1 cellular context compared by ENCODE assay signal in the genomic region with DNA sequence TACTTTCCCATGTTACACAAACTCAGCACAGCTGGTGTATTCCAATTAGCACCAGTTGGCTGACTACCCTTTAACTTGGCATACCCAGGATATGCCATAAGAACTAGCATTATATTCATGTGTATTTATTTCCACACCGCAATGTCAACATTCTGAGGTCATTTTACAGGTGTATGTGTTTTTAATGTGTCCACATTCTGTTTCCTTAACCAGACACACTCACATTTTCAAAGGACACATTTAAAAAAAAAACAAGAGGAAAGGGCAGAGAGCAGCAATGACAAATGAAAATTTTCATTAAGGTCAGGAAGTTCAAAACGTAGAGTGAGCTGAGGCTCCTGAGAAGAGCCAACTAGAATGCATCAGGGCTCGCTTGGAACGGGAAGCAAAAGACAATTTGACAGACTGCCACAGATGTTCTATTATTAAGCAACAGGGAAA.
TF ChIP-seq lines count a peak whose summit lies in the region.

No MANE protein-coding gene starts in this region.

TF ChIP-seq in HepG2, 621 proteins besides CTCF, POLR2A, EP300 and RAD21 (continued from another document and continues in another):
- TF ChIP-seq, protein P1, sequence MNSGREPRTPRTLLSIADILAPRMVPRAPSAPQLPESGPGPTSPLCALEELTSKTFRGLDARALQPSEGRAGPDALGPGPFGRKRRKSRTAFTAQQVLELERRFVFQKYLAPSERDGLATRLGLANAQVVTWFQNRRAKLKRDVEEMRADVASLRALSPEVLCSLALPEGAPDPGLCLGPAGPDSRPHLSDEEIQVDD (CRISPR knock-in tag; IDR thresholded peaks at IDR 0.05; ENCODE audit: borderline replicate concordance): no peak
- no peak for TF ChIP-seq NRL (CRISPR knock-in tag; IDR thresholded peaks at IDR 0.05; ENCODE audit: borderline replicate concordance)
- no peak for TF ChIP-seq TSC22D2 (CRISPR knock-in tag; IDR thresholded peaks at IDR 0.05; ENCODE audit: borderline replicate concordance)
- TF ChIP-seq ZNF530 (CRISPR knock-in tag; IDR thresholded peaks at IDR 0.05; ENCODE audit: low read depth): no peak
- TF ChIP-seq ZBTB21 (CRISPR knock-in tag; IDR thresholded peaks at IDR 0.05): no peak
- TF ChIP-seq POLR2G (IDR thresholded peaks at IDR 0.05; ENCODE audit: low read depth, low read length): no peak
- no peak for TF ChIP-seq MBNL3 (CRISPR knock-in tag; conservative IDR thresholded peaks at IDR 0.05)
- TF ChIP-seq, protein P2, sequence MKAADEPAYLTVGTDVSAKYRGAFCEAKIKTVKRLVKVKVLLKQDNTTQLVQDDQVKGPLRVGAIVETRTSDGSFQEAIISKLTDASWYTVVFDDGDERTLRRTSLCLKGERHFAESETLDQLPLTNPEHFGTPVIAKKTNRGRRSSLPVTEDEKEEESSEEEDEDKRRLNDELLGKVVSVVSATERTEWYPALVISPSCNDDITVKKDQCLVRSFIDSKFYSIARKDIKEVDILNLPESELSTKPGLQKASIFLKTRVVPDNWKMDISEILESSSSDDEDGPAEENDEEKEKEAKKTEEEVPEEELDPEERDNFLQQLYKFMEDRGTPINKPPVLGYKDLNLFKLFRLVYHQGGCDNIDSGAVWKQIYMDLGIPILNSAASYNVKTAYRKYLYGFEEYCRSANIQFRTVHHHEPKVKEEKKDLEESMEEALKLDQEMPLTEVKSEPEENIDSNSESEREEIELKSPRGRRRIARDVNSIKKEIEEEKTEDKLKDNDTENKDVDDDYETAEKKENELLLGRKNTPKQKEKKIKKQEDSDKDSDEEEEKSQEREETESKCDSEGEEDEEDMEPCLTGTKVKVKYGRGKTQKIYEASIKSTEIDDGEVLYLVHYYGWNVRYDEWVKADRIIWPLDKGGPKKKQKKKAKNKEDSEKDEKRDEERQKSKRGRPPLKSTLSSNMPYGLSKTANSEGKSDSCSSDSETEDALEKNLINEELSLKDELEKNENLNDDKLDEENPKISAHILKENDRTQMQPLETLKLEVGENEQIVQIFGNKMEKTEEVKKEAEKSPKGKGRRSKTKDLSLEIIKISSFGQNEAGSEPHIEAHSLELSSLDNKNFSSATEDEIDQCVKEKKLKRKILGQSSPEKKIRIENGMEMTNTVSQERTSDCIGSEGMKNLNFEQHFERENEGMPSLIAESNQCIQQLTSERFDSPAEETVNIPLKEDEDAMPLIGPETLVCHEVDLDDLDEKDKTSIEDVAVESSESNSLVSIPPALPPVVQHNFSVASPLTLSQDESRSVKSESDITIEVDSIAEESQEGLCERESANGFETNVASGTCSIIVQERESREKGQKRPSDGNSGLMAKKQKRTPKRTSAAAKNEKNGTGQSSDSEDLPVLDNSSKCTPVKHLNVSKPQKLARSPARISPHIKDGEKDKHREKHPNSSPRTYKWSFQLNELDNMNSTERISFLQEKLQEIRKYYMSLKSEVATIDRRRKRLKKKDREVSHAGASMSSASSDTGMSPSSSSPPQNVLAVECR (CRISPR knock-in tag; IDR thresholded peaks at IDR 0.05; ENCODE audit: borderline replicate concordance): peak; percentile 24; the same call in 1 of the 2 replicates
- TF ChIP-seq TRIM24 (CRISPR knock-in tag; IDR thresholded peaks at IDR 0.05): no peak
- TF ChIP-seq, protein P3, sequence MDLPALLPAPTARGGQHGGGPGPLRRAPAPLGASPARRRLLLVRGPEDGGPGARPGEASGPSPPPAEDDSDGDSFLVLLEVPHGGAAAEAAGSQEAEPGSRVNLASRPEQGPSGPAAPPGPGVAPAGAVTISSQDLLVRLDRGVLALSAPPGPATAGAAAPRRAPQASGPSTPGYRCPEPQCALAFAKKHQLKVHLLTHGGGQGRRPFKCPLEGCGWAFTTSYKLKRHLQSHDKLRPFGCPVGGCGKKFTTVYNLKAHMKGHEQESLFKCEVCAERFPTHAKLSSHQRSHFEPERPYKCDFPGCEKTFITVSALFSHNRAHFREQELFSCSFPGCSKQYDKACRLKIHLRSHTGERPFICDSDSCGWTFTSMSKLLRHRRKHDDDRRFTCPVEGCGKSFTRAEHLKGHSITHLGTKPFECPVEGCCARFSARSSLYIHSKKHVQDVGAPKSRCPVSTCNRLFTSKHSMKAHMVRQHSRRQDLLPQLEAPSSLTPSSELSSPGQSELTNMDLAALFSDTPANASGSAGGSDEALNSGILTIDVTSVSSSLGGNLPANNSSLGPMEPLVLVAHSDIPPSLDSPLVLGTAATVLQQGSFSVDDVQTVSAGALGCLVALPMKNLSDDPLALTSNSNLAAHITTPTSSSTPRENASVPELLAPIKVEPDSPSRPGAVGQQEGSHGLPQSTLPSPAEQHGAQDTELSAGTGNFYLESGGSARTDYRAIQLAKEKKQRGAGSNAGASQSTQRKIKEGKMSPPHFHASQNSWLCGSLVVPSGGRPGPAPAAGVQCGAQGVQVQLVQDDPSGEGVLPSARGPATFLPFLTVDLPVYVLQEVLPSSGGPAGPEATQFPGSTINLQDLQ (CRISPR knock-in tag; IDR thresholded peaks at IDR 0.05): no peak
- TF ChIP-seq ZBTB38 (CRISPR knock-in tag; IDR thresholded peaks at IDR 0.05): no peak
- TF ChIP-seq ZBTB1 (CRISPR knock-in tag; IDR thresholded peaks at IDR 0.05; ENCODE audit: borderline replicate concordance): no peak
- TF ChIP-seq TCF7L2 (IDR thresholded peaks at IDR 0.05; ENCODE audit: low read depth, low read length): no peak
- no peak for TF ChIP-seq AGO1 (IDR thresholded peaks at IDR 0.05; ENCODE audit: low read depth, low read length, poor library complexity, severe bottlenecking)
- TF ChIP-seq, protein P4, sequence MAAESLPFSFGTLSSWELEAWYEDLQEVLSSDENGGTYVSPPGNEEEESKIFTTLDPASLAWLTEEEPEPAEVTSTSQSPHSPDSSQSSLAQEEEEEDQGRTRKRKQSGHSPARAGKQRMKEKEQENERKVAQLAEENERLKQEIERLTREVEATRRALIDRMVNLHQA (CRISPR knock-in tag; IDR thresholded peaks at IDR 0.05): no peak
- TF ChIP-seq ZNF652 (CRISPR knock-in tag; IDR thresholded peaks at IDR 0.05; ENCODE audit: borderline replicate concordance, low read depth): peak; percentile 42; the same call in 1 of the 2 replicates
- peak; percentile 84 for TF ChIP-seq CREM (IDR thresholded peaks at IDR 0.05)
- TF ChIP-seq CREM (CRISPR knock-in tag; IDR thresholded peaks at IDR 0.05): no peak
- TF ChIP-seq YEATS2 (CRISPR knock-in tag; IDR thresholded peaks at IDR 0.05; ENCODE audit: borderline replicate concordance): no peak
- TF ChIP-seq ZC3H4 (CRISPR knock-in tag; IDR thresholded peaks at IDR 0.05; ENCODE audit: borderline replicate concordance): no peak
- no peak for TF ChIP-seq MTF2 (CRISPR knock-in tag; IDR thresholded peaks at IDR 0.05; ENCODE audit: borderline replicate concordance)
- TF ChIP-seq CCDC6 (CRISPR knock-in tag; IDR thresholded peaks at IDR 0.05): no peak
- TF ChIP-seq, protein P5, sequence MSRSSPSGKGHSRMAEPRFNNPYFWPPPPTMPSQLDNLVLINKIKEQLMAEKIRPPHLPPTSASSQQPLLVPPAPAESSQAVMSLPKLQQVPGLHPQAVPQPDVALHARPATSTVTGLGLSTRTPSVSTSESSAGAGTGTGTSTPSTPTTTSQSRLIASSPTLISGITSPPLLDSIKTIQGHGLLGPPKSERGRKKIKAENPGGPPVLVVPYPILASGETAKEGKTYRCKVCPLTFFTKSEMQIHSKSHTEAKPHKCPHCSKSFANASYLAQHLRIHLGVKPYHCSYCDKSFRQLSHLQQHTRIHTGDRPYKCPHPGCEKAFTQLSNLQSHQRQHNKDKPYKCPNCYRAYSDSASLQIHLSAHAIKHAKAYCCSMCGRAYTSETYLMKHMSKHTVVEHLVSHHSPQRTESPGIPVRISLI (CRISPR knock-in tag; IDR thresholded peaks at IDR 0.05; ENCODE audit: borderline replicate concordance): peak; percentile 93
- TF ChIP-seq ZSCAN29 (CRISPR knock-in tag; conservative IDR thresholded peaks at IDR 0.05): no peak
- peak in 1 of 2 experiments; percentile 69; a peak in 2 of 4 replicates for TF ChIP-seq NR2F1 (CRISPR knock-in tag; IDR thresholded peaks at IDR 0.05)
- no peak for TF ChIP-seq ZNF749 (CRISPR knock-in tag; IDR thresholded peaks at IDR 0.05; ENCODE audit: borderline replicate concordance)
- no peak for TF ChIP-seq ZNF350 (CRISPR knock-in tag; IDR thresholded peaks at IDR 0.05; ENCODE audit: borderline replicate concordance, low read depth)
- TF ChIP-seq ZNF773 (CRISPR knock-in tag; IDR thresholded peaks at IDR 0.05; ENCODE audit: borderline replicate concordance): no peak
- TF ChIP-seq, protein P6, sequence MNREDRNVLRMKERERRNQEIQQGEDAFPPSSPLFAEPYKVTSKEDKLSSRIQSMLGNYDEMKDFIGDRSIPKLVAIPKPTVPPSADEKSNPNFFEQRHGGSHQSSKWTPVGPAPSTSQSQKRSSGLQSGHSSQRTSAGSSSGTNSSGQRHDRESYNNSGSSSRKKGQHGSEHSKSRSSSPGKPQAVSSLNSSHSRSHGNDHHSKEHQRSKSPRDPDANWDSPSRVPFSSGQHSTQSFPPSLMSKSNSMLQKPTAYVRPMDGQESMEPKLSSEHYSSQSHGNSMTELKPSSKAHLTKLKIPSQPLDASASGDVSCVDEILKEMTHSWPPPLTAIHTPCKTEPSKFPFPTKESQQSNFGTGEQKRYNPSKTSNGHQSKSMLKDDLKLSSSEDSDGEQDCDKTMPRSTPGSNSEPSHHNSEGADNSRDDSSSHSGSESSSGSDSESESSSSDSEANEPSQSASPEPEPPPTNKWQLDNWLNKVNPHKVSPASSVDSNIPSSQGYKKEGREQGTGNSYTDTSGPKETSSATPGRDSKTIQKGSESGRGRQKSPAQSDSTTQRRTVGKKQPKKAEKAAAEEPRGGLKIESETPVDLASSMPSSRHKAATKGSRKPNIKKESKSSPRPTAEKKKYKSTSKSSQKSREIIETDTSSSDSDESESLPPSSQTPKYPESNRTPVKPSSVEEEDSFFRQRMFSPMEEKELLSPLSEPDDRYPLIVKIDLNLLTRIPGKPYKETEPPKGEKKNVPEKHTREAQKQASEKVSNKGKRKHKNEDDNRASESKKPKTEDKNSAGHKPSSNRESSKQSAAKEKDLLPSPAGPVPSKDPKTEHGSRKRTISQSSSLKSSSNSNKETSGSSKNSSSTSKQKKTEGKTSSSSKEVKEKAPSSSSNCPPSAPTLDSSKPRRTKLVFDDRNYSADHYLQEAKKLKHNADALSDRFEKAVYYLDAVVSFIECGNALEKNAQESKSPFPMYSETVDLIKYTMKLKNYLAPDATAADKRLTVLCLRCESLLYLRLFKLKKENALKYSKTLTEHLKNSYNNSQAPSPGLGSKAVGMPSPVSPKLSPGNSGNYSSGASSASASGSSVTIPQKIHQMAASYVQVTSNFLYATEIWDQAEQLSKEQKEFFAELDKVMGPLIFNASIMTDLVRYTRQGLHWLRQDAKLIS (CRISPR knock-in tag; IDR thresholded peaks at IDR 0.05): no peak
- TF ChIP-seq, protein P7, sequence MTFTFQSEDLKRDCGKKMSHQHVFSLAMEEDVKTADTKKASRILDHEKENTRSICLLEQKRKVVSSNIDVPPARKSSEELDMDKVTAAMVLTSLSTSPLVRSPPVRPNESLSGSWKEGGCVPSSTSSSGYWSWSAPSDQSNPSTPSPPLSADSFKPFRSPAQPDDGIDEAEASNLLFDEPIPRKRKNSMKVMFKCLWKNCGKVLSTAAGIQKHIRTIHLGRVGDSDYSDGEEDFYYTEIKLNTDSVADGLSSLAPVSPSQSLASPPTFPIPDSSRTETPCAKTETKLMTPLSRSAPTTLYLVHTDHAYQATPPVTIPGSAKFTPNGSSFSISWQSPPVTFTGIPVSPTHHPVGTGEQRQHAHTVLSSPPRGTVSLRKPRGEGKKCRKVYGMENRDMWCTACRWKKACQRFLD (CRISPR knock-in tag; IDR thresholded peaks at IDR 0.05; ENCODE audit: borderline replicate concordance): no peak
- TF ChIP-seq ZMYM4 (CRISPR knock-in tag; IDR thresholded peaks at IDR 0.05): no peak
- no peak for TF ChIP-seq EED (CRISPR knock-in tag; IDR thresholded peaks at IDR 0.05)
- TF ChIP-seq, protein P8, sequence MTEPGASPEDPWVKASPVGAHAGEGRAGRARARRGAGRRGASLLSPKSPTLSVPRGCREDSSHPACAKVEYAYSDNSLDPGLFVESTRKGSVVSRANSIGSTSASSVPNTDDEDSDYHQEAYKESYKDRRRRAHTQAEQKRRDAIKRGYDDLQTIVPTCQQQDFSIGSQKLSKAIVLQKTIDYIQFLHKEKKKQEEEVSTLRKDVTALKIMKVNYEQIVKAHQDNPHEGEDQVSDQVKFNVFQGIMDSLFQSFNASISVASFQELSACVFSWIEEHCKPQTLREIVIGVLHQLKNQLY (CRISPR knock-in tag; IDR thresholded peaks at IDR 0.05): no peak
- no peak for TF ChIP-seq KDM4B (CRISPR knock-in tag; IDR thresholded peaks at IDR 0.05)
- TF ChIP-seq ZEB1 (IDR thresholded peaks at IDR 0.05; ENCODE audit: insufficient replicate concordance, low read depth): peak; percentile 36
- no peak for TF ChIP-seq ARHGAP35 (CRISPR knock-in tag; IDR thresholded peaks at IDR 0.05; ENCODE audit: borderline replicate concordance)
- no peak for TF ChIP-seq NFYC (CRISPR knock-in tag; IDR thresholded peaks at IDR 0.05)
- TF ChIP-seq HNRNPLL (IDR thresholded peaks at IDR 0.05; ENCODE audit: low read depth, low read length, poor library complexity, severe bottlenecking): no peak
- TF ChIP-seq, protein P9, sequence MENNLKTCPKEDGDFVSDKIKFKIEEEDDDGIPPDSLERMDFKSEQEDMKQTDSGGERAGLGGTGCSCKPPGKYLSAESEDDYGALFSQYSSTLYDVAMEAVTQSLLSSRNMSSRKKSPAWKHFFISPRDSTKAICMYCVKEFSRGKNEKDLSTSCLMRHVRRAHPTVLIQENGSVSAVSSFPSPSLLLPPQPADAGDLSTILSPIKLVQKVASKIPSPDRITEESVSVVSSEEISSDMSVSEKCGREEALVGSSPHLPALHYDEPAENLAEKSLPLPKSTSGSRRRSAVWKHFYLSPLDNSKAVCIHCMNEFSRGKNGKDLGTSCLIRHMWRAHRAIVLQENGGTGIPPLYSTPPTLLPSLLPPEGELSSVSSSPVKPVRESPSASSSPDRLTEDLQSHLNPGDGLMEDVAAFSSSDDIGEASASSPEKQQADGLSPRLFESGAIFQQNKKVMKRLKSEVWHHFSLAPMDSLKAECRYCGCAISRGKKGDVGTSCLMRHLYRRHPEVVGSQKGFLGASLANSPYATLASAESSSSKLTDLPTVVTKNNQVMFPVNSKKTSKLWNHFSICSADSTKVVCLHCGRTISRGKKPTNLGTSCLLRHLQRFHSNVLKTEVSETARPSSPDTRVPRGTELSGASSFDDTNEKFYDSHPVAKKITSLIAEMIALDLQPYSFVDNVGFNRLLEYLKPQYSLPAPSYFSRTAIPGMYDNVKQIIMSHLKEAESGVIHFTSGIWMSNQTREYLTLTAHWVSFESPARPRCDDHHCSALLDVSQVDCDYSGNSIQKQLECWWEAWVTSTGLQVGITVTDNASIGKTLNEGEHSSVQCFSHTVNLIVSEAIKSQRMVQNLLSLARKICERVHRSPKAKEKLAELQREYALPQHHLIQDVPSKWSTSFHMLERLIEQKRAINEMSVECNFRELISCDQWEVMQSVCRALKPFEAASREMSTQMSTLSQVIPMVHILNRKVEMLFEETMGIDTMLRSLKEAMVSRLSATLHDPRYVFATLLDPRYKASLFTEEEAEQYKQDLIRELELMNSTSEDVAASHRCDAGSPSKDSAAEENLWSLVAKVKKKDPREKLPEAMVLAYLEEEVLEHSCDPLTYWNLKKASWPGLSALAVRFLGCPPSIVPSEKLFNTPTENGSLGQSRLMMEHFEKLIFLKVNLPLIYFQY (CRISPR knock-in tag; IDR thresholded peaks at IDR 0.05; ENCODE audit: borderline replicate concordance): no peak
- TF ChIP-seq, protein P10, sequence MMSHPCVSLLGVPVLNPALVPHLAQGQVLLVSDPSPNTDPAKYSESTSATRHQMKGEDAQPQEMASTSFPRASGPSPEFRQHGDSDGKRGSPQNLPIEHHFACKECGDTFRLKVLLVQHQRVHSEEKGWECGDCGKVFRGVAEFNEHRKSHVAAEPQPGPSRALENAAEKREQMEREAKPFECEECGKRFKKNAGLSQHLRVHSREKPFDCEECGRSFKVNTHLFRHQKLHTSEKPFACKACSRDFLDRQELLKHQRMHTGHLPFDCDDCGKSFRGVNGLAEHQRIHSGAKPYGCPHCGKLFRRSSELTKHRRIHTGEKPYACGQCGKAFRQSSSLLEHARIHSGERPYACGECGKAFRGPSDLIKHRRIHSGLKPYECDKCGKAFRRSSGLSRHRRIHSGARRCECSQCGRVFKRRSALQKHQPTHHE (CRISPR knock-in tag; IDR thresholded peaks at IDR 0.05; ENCODE audit: borderline replicate concordance): no peak
